Comparison of ENCODE assay signal across 11 cellular contexts in genomic region chr1:38578444-38578951, GRCh38.
DNase-seq lines count a peak whose midpoint lies in the region; ATAC-seq, FAIRE-seq and TF ChIP-seq lines count a peak whose summit lies in the region.
"Had no signal": no experiment of that assay in that cellular context is flagged by ENCODE, and none has a peak within 500 bp of the region (broad histone marks: within the 10 kb centered on the region; RNA-seq: fewer than 3 reads in every experiment).

No MANE protein-coding gene starts in this region.

- H3K27ac Mint-ChIP-seq in naive thymus-derived CD4-positive, alpha-beta T cell = peak overlapping the region in 1 of 9 donors; percentile 34

- intact Hi-C loops in GM12878 (cut with micrococcal nuclease; ENCODE audit: unreplicated experiment) = no loop called here
- intact Hi-C loops in naive thymus-derived CD4-positive, alpha-beta T cell (cut with micrococcal nuclease) = no loop called here

- no peaks in the 10 kb centered on the region for H3K9me3 ChIP-seq in GM12878 (replicated peaks; ENCODE audit: control insufficient read depth, insufficient read depth, low read length)
- H3K9me3 ChIP-seq in naive thymus-derived CD4-positive, alpha-beta T cell (ENCODE audit: control insufficient read depth in 2 of 3, low read length in 3 of 3) = no peaks in the 10 kb centered on the region
- no peaks in the 10 kb centered on the region for H3K9me3 ChIP-seq in tibial nerve

- ATAC-seq in GM12878 = no peak
- ATAC-seq in naive thymus-derived CD4-positive, alpha-beta T cell = no peak
- no peak for ATAC-seq in foreskin keratinocyte

- DNase-seq in DMS 273 treated with DMSO at 0.1 percent for 48 hours (lab: John Stamatoyannopoulos, UW) (peak; percentile 90), GM12878 (ENCODE audit: low read depth, low spot score) (no peak), T1000 (lab: John Stamatoyannopoulos, UW) (no peak), foreskin keratinocyte (no peak), tibial nerve (ENCODE audit: low spot score in 2 of 2) (no peak)
- no peak for DNase-seq in naive thymus-derived CD4-positive, alpha-beta T cell
- DNase-seq: erythroblast; GDM1; SIG-M5; stimulated activated CD4-positive, alpha-beta T cell treated with anti-CD3 and anti-CD28 coated beads, Interleukin-4, amount 100 ng/mL, for 1 hour had no signal

- no peak overlapping the region; the same call in 1 of the 2 replicates for H3K9ac ChIP-seq in GM12878 (ENCODE audit: control insufficient read depth, insufficient read depth, low read length)

- in situ Hi-C loops in GM12878 (cut with MboI) = loop anchor here (25.0 kb wide), 1 partner anchor 541 kb away; the partner anchor contains the start of gene POU3F1

- POLR2A ChIA-PET in GM12878 (lab: Charles Lee) = no interaction called here
- POLR2A ChIA-PET in naive thymus-derived CD4-positive, alpha-beta T cell (lab: Charles Lee) = no interaction called here

- peaks cover 5 to 6% of the 10 kb centered on the region in 2 experiments; a peak in 3 of 4 replicates for H3K27me3 ChIP-seq in GM12878 (replicated peaks in 1 of 2; ENCODE audit: control insufficient read depth in 2 of 2, insufficient read depth in 2 of 2, low read length in 1 of 2)
- peaks cover 0 to 12% of the 10 kb centered on the region in 2 donors for H3K27me3 ChIP-seq in naive thymus-derived CD4-positive, alpha-beta T cell (ENCODE audit: control insufficient read depth in 2 of 2, insufficient read depth in 2 of 2, low read length in 2 of 2)
- H3K27me3 ChIP-seq in foreskin keratinocyte = peaks cover 58% of the 10 kb centered on the region
- peaks cover 0 to 39% of the 10 kb centered on the region in 2 donors for H3K27me3 ChIP-seq in tibial nerve

- CTCF ChIA-PET in GM12878 (lab: Yijun Ruan, JAX) = no interaction called here
- CTCF ChIA-PET in naive thymus-derived CD4-positive, alpha-beta T cell (lab: Charles Lee) = no interaction called here

- TF ChIP-seq CTCF in GM12875 (IDR thresholded peaks at IDR 0.05; ENCODE audit: borderline replicate concordance, insufficient read depth, low read depth, low read length) (no peak), GM12878 (IDR thresholded peaks at IDR 0.05 in 2 of 3, conservative IDR thresholded peaks at IDR 0.05 in 1 of 3; ENCODE audit: control insufficient read depth in 2 of 3, extremely low read depth in 1 of 3, insufficient read depth in 1 of 3, low read depth in 3 of 3, low read length in 3 of 3) (no peak), foreskin keratinocyte (conservative IDR thresholded peaks at IDR 0.05) (no peak), tibial nerve (IDR thresholded peaks at IDR 0.05) (no peak)

- no peak for FAIRE-seq in GM12878 (lab: Jason Lieb, UNC)

- no peak for TF ChIP-seq RAD21 in GM12878 (IDR thresholded peaks at IDR 0.05; ENCODE audit: insufficient read depth, low read depth, low read length)

- H3K4me1 ChIP-seq in GM12878 (ENCODE audit: control insufficient read depth, insufficient read depth, low read length) (no peaks in the 10 kb centered on the region; the same call in 1 of the 2 replicates), foreskin keratinocyte (no peaks in the 10 kb centered on the region), tibial nerve (peaks cover 0 to 11% (median 7%) of the 10 kb centered on the region in 4 donors)
- H3K4me1 ChIP-seq in naive thymus-derived CD4-positive, alpha-beta T cell (ENCODE audit: control insufficient read depth in 2 of 2, insufficient read depth in 2 of 2, low read length in 2 of 2) = no peaks in the 10 kb centered on the region

- no peaks in the 10 kb centered on the region for H3K36me3 Mint-ChIP-seq in naive thymus-derived CD4-positive, alpha-beta T cell

- peak overlapping the region; percentile 67 for H3K4me2 ChIP-seq in GM12878 (ENCODE audit: control insufficient read depth, insufficient read depth)

- H3K27ac ChIP-seq in GM12878 (ENCODE audit: control insufficient read depth, insufficient read depth) (no peak overlapping the region), foreskin keratinocyte (no peak overlapping the region), tibial nerve (no peak overlapping the region)
- no peak overlapping the region for H3K27ac ChIP-seq in naive thymus-derived CD4-positive, alpha-beta T cell (ENCODE audit: low read depth, low read length)

- peaks cover 6 to 18% (median 10%) of the 10 kb centered on the region in 7 donors for H3K4me1 Mint-ChIP-seq in naive thymus-derived CD4-positive, alpha-beta T cell

- TF ChIP-seq POLR2A in GM12878 (IDR thresholded peaks at IDR 0.05; ENCODE audit: low read depth, low read length) (no peak), tibial nerve (IDR thresholded peaks at IDR 0.05) (no peak)

- H2AFZ ChIP-seq in GM12878 (ENCODE audit: control insufficient read depth, low read depth, low read length) = peak overlapping the region; percentile 46; the same call in 1 of the 2 replicates

- H4K20me1 ChIP-seq in GM12878 (ENCODE audit: control insufficient read depth, insufficient read depth) = no peaks in the 10 kb centered on the region

- H3K9me3 Mint-ChIP-seq in naive thymus-derived CD4-positive, alpha-beta T cell = peaks cover 0 to 3% (median 0%) of the 10 kb centered on the region in 11 donors

- H3K36me3 ChIP-seq in GM12878 (ENCODE audit: control insufficient read depth in 2 of 2, insufficient read depth in 2 of 2, low read length in 1 of 2) (no peaks in the 10 kb centered on the region), tibial nerve (no peaks in the 10 kb centered on the region)
- no peaks in the 10 kb centered on the region for H3K36me3 ChIP-seq in naive thymus-derived CD4-positive, alpha-beta T cell (ENCODE audit: control insufficient read depth in 2 of 3, insufficient read depth in 3 of 3, low read length in 3 of 3)

- H3K79me2 ChIP-seq in GM12878 (ENCODE audit: control insufficient read depth, insufficient read depth, low read length) = no peaks in the 10 kb centered on the region

- RAD21 ChIA-PET in GM12878 (lab: Charles Lee; ENCODE audit: unreplicated experiment) = interaction anchor here (0.6 kb wide), 1 partner anchor 532 kb away, joined by 6 read pairs; no protein-coding TSS in a partner anchor

- peak overlapping the region; percentile 36 to 84 (median 72) for H3K4me3 Mint-ChIP-seq in naive thymus-derived CD4-positive, alpha-beta T cell

- SMC1A ChIA-PET in GM12878 (lab: Charles Lee; ENCODE audit: uncharacterized antibody, unreplicated experiment) = no interaction called here

- BruUV-seq in GM12878 (replicated peaks; lab: Mats Ljungman, UMichigan) = no TSS peak

- WGBS in GM12878 (ENCODE audit: insufficient coverage, insufficient replicate concordance, low lambda C conversion rate, missing lambda C conversion rate) = 11% methylated on average over 48 of the region's 52 CpGs
- 4 to 13% methylated on average over 21 to 28 of the region's 52 CpGs for WGBS in tibial nerve, 2 donors

- peak overlapping the region; percentile 15 for H3K4me3 ChIP-seq in GM12875 (ENCODE audit: low read depth, low read length)
- H3K4me3 ChIP-seq in GM12878 = peak overlapping the region; percentile 44; the same call in 1 of the 2 replicates
- no peak overlapping the region for H3K4me3 ChIP-seq in naive thymus-derived CD4-positive, alpha-beta T cell (ENCODE audit: low read length)
- peak overlapping the region in 2 of 4 donors; percentile 15 to 36 for H3K4me3 ChIP-seq in tibial nerve

- peaks cover 36 to 77% (median 42%) of the 10 kb centered on the region in 5 donors for H3K27me3 Mint-ChIP-seq in naive thymus-derived CD4-positive, alpha-beta T cell

- no peak for TF ChIP-seq EP300 in GM12878 (IDR thresholded peaks at IDR 0.05; ENCODE audit: borderline replicate concordance in 1 of 2, control insufficient read depth in 1 of 2, low read depth in 2 of 2, low read length in 2 of 2)
- TF ChIP-seq EP300 in tibial nerve (IDR thresholded peaks at IDR 0.05) = no peak

TF ChIP-seq in GM12878, 131 proteins besides CTCF, POLR2A, EP300 and RAD21:
- TF ChIP-seq HDAC6 (IDR thresholded peaks at IDR 0.05; ENCODE audit: unreplicated experiment) = peak; percentile 84
- no peak for TF ChIP-seq HDGF (IDR thresholded peaks at IDR 0.05)
TF ChIP-seq in GM12878: peak in this region for 1.
